Comparison of ENCODE assay signal across 7 cellular contexts in genomic region chr17:12596961-12597360, GRCh38.
"Had no signal": no experiment of that assay in that cellular context is flagged by ENCODE, and none has a peak within 500 bp of the region (broad histone marks: within the 10 kb centered on the region; RNA-seq: fewer than 3 reads in every experiment).

No MANE protein-coding gene starts in this region.

- ATAC-seq: HepG2, K562 had no signal

- H3K27ac Mint-ChIP-seq: IgD-negative memory B cell had no signal

- H3K27me3 Mint-ChIP-seq: IgD-negative memory B cell had no signal

- H3K27ac ChIP-seq: HL-60, KMS-11 had no signal

- H3K4me2 ChIP-seq: KMS-11 had no signal

- H3K4me3 ChIP-seq: K562 had no signal

- DNase-seq: KBM-7, KG1 had no signal

- H3K9ac ChIP-seq: KMS-11 had no signal

- H3K4me3 Mint-ChIP-seq: IgD-negative memory B cell had no signal

- H3K4me1 Mint-ChIP-seq: IgD-negative memory B cell had no signal
